14 cellular contexts compared by ENCODE assay signal in genomic region chr6:112683926-112684325, GRCh38.
A peak's percentile ranks its signal among the peaks of the same experiment; 100 is the strongest.
DNase-seq lines count a peak whose midpoint lies in the region; ATAC-seq, FAIRE-seq and TF ChIP-seq lines count a peak whose summit lies in the region.
"Had no signal": no experiment of that assay in that cellular context is flagged by ENCODE, and none has a peak within 500 bp of the region (broad histone marks: within the 10 kb centered on the region; RNA-seq: fewer than 3 reads in every experiment).

No MANE protein-coding gene starts in this region.

- no peak for ATAC-seq in GM19467 (IDR thresholded peaks at IDR 0.05; ENCODE audit: unreplicated experiment)
- ATAC-seq: GM12878 had no signal

- peak; percentile 87 for DNase-seq in AG09319 (ENCODE audit: extremely low read depth, low read depth)
- DNase-seq in M059J (ENCODE audit: low read depth) = peak; percentile 88
- peak; percentile 91 for DNase-seq in bronchial epithelial cell (ENCODE audit: low read depth)
- DNase-seq in kidney glomerular epithelial cell (lab: John Stamatoyannopoulos, UW) = peak; percentile 82
- no peak for DNase-seq in effector CD4-positive, alpha-beta T cell
- no peak for DNase-seq in NCI-H2227 (lab: John Stamatoyannopoulos, UW; ENCODE audit: unreplicated experiment)
- DNase-seq in NCI-H1417 (lab: John Stamatoyannopoulos, UW) = no peak
- DNase-seq: activated effector memory CD4-positive, alpha-beta T cell treated with Interleukin-2 at 50 U/mL for 16 hours; glutamatergic neuron; NCI-H2081 treated with DMSO at 0.1 percent for 48 hours; posterior cingulate gyrus had no signal

- H3K36me3 ChIP-seq in bronchial epithelial cell (ENCODE audit: control insufficient read depth, insufficient read depth, low read length) = no peaks in the 10 kb centered on the region

- H3K4me3 ChIP-seq in bronchial epithelial cell (ENCODE audit: low read depth, low read length) = no peak overlapping the region
- H3K4me3 ChIP-seq: GM12878, lung had no signal

- H3K27me3 ChIP-seq in bronchial epithelial cell (ENCODE audit: control insufficient read depth, insufficient read depth, low read length) = no peaks in the 10 kb centered on the region

- FAIRE-seq in bronchial epithelial cell (lab: Jason Lieb, UNC) = no peak
- FAIRE-seq: GM12878 had no signal

- TF ChIP-seq CTCF in AG09319 (IDR thresholded peaks at IDR 0.05; ENCODE audit: low read depth, low read length) (no peak), bronchial epithelial cell (IDR thresholded peaks at IDR 0.05; ENCODE audit: insufficient read depth, low read length, severe bottlenecking) (no peak)

Comparison
In these comparisons a context has a peak if more than half of its experiments do, and no peak if none do; other contexts are left out.
1. DNase-seq: peak in AG09319 (single experiment), M059J (single experiment), bronchial epithelial cell (single experiment) and kidney glomerular epithelial cell (single experiment); none in effector CD4-positive, alpha-beta T cell (single experiment), NCI-H2227 (single experiment) and NCI-H1417 (0 of 3).